Comparison of ENCODE assay signal across 1 cellular context in the genomic region with DNA sequence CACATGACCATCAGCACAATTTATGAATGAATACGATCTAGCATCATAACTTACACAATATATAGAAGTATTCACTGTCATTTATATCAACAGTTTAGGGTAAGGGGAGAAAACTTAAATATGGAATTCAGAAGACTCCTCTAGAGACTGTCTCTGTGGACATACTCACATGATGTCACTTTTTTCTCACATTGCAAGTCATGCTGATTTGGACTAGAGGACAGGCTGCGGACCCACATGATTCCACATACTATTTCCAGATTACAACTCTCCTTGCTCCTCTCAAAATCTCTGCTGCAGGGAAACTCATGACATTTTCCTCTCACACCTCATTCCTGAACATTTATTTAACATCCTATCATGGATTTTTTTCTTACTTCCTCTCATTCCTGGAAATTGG.
TF ChIP-seq lines count a peak whose summit lies in the region.

No MANE protein-coding gene starts in this region.

TF ChIP-seq in K562, 482 proteins besides CTCF, POLR2A, EP300 and RAD21 (continued from another document and continues in another):
- TF ChIP-seq, protein P1, sequence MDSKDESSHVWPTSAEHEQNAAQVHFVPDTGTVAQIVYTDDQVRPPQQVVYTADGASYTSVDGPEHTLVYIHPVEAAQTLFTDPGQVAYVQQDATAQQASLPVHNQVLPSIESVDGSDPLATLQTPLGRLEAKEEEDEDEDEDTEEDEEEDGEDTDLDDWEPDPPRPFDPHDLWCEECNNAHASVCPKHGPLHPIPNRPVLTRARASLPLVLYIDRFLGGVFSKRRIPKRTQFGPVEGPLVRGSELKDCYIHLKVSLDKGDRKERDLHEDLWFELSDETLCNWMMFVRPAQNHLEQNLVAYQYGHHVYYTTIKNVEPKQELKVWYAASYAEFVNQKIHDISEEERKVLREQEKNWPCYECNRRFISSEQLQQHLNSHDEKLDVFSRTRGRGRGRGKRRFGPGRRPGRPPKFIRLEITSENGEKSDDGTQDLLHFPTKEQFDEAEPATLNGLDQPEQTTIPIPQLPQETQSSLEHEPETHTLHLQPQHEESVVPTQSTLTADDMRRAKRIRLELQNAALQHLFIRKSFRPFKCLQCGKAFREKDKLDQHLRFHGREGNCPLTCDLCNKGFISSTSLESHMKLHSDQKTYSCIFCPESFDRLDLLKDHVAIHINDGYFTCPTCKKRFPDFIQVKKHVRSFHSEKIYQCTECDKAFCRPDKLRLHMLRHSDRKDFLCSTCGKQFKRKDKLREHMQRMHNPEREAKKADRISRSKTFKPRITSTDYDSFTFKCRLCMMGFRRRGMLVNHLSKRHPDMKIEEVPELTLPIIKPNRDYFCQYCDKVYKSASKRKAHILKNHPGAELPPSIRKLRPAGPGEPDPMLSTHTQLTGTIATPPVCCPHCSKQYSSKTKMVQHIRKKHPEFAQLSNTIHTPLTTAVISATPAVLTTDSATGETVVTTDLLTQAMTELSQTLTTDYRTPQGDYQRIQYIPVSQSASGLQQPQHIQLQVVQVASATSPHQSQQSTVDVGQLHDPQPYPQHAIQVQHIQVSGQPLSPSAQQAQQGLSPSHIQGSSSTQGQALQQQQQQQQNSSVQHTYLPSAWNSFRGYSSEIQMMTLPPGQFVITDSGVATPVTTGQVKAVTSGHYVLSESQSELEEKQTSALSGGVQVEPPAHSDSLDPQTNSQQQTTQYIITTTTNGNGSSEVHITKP (IDR thresholded peaks at IDR 0.05; ENCODE audit: partially characterized antibody), result peak; percentile 81
- peak; percentile 88 for TF ChIP-seq MAFG (tag; conservative IDR thresholded peaks at IDR 0.05)
- no peak for TF ChIP-seq MED1 (CRISPR knock-in tag; IDR thresholded peaks at IDR 0.05; ENCODE audit: borderline replicate concordance)
- TF ChIP-seq, protein P2, sequence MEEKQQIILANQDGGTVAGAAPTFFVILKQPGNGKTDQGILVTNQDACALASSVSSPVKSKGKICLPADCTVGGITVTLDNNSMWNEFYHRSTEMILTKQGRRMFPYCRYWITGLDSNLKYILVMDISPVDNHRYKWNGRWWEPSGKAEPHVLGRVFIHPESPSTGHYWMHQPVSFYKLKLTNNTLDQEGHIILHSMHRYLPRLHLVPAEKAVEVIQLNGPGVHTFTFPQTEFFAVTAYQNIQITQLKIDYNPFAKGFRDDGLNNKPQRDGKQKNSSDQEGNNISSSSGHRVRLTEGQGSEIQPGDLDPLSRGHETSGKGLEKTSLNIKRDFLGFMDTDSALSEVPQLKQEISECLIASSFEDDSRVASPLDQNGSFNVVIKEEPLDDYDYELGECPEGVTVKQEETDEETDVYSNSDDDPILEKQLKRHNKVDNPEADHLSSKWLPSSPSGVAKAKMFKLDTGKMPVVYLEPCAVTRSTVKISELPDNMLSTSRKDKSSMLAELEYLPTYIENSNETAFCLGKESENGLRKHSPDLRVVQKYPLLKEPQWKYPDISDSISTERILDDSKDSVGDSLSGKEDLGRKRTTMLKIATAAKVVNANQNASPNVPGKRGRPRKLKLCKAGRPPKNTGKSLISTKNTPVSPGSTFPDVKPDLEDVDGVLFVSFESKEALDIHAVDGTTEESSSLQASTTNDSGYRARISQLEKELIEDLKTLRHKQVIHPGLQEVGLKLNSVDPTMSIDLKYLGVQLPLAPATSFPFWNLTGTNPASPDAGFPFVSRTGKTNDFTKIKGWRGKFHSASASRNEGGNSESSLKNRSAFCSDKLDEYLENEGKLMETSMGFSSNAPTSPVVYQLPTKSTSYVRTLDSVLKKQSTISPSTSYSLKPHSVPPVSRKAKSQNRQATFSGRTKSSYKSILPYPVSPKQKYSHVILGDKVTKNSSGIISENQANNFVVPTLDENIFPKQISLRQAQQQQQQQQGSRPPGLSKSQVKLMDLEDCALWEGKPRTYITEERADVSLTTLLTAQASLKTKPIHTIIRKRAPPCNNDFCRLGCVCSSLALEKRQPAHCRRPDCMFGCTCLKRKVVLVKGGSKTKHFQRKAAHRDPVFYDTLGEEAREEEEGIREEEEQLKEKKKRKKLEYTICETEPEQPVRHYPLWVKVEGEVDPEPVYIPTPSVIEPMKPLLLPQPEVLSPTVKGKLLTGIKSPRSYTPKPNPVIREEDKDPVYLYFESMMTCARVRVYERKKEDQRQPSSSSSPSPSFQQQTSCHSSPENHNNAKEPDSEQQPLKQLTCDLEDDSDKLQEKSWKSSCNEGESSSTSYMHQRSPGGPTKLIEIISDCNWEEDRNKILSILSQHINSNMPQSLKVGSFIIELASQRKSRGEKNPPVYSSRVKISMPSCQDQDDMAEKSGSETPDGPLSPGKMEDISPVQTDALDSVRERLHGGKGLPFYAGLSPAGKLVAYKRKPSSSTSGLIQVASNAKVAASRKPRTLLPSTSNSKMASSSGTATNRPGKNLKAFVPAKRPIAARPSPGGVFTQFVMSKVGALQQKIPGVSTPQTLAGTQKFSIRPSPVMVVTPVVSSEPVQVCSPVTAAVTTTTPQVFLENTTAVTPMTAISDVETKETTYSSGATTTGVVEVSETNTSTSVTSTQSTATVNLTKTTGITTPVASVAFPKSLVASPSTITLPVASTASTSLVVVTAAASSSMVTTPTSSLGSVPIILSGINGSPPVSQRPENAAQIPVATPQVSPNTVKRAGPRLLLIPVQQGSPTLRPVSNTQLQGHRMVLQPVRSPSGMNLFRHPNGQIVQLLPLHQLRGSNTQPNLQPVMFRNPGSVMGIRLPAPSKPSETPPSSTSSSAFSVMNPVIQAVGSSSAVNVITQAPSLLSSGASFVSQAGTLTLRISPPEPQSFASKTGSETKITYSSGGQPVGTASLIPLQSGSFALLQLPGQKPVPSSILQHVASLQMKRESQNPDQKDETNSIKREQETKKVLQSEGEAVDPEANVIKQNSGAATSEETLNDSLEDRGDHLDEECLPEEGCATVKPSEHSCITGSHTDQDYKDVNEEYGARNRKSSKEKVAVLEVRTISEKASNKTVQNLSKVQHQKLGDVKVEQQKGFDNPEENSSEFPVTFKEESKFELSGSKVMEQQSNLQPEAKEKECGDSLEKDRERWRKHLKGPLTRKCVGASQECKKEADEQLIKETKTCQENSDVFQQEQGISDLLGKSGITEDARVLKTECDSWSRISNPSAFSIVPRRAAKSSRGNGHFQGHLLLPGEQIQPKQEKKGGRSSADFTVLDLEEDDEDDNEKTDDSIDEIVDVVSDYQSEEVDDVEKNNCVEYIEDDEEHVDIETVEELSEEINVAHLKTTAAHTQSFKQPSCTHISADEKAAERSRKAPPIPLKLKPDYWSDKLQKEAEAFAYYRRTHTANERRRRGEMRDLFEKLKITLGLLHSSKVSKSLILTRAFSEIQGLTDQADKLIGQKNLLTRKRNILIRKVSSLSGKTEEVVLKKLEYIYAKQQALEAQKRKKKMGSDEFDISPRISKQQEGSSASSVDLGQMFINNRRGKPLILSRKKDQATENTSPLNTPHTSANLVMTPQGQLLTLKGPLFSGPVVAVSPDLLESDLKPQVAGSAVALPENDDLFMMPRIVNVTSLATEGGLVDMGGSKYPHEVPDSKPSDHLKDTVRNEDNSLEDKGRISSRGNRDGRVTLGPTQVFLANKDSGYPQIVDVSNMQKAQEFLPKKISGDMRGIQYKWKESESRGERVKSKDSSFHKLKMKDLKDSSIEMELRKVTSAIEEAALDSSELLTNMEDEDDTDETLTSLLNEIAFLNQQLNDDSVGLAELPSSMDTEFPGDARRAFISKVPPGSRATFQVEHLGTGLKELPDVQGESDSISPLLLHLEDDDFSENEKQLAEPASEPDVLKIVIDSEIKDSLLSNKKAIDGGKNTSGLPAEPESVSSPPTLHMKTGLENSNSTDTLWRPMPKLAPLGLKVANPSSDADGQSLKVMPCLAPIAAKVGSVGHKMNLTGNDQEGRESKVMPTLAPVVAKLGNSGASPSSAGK (IDR thresholded peaks at IDR 0.05), result peak; percentile 63
- TF ChIP-seq, protein P3, sequence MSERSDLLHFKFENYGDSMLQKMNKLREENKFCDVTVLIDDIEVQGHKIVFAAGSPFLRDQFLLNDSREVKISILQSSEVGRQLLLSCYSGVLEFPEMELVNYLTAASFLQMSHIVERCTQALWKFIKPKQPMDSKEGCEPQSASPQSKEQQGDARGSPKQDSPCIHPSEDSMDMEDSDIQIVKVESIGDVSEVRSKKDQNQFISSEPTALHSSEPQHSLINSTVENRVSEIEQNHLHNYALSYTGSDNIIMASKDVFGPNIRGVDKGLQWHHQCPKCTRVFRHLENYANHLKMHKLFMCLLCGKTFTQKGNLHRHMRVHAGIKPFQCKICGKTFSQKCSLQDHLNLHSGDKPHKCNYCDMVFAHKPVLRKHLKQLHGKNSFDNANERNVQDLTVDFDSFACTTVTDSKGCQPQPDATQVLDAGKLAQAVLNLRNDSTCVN (CRISPR knock-in tag; IDR thresholded peaks at IDR 0.05), result no peak
- TF ChIP-seq, protein P4, sequence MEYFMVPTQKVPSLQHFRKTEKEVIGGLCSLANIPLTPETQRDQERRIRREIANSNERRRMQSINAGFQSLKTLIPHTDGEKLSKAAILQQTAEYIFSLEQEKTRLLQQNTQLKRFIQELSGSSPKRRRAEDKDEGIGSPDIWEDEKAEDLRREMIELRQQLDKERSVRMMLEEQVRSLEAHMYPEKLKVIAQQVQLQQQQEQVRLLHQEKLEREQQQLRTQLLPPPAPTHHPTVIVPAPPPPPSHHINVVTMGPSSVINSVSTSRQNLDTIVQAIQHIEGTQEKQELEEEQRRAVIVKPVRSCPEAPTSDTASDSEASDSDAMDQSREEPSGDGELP (CRISPR knock-in tag; IDR thresholded peaks at IDR 0.05; ENCODE audit: borderline replicate concordance), result no peak
- TF ChIP-seq SREBF2 (CRISPR knock-in tag; IDR thresholded peaks at IDR 0.05), result no peak
- no peak for TF ChIP-seq ZNF785 (CRISPR knock-in tag; IDR thresholded peaks at IDR 0.05)
- TF ChIP-seq HNRNPH1 (optimal IDR thresholded peaks at IDR 0.05; ENCODE audit: low read depth, low read length), result no peak
- TF ChIP-seq KDM5B (IDR thresholded peaks at IDR 0.05; ENCODE audit: insufficient replicate concordance, low read depth, low read length), result no peak
- TF ChIP-seq ZNF316 (IDR thresholded peaks at IDR 0.05), result peak; percentile 83
- TF ChIP-seq ZNF707 (CRISPR knock-in tag; conservative IDR thresholded peaks at IDR 0.05), result no peak
- TF ChIP-seq, protein P5, sequence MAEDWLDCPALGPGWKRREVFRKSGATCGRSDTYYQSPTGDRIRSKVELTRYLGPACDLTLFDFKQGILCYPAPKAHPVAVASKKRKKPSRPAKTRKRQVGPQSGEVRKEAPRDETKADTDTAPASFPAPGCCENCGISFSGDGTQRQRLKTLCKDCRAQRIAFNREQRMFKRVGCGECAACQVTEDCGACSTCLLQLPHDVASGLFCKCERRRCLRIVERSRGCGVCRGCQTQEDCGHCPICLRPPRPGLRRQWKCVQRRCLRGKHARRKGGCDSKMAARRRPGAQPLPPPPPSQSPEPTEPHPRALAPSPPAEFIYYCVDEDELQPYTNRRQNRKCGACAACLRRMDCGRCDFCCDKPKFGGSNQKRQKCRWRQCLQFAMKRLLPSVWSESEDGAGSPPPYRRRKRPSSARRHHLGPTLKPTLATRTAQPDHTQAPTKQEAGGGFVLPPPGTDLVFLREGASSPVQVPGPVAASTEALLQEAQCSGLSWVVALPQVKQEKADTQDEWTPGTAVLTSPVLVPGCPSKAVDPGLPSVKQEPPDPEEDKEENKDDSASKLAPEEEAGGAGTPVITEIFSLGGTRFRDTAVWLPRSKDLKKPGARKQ (CRISPR knock-in tag; IDR thresholded peaks at IDR 0.05), result no peak
- TF ChIP-seq, protein P6, sequence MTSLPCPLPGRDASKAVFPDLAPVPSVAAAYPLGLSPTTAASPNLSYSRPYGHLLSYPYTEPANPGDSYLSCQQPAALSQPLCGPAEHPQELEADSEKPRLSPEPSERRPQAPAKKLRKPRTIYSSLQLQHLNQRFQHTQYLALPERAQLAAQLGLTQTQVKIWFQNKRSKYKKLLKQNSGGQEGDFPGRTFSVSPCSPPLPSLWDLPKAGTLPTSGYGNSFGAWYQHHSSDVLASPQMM (CRISPR knock-in tag; IDR thresholded peaks at IDR 0.05), result no peak
- no peak for TF ChIP-seq DDX20 (tag; IDR thresholded peaks at IDR 0.05; ENCODE audit: low read depth)
- TF ChIP-seq NFE2 (IDR thresholded peaks at IDR 0.05; ENCODE audit: low read depth), result peak; percentile 85
- TF ChIP-seq, protein P7, sequence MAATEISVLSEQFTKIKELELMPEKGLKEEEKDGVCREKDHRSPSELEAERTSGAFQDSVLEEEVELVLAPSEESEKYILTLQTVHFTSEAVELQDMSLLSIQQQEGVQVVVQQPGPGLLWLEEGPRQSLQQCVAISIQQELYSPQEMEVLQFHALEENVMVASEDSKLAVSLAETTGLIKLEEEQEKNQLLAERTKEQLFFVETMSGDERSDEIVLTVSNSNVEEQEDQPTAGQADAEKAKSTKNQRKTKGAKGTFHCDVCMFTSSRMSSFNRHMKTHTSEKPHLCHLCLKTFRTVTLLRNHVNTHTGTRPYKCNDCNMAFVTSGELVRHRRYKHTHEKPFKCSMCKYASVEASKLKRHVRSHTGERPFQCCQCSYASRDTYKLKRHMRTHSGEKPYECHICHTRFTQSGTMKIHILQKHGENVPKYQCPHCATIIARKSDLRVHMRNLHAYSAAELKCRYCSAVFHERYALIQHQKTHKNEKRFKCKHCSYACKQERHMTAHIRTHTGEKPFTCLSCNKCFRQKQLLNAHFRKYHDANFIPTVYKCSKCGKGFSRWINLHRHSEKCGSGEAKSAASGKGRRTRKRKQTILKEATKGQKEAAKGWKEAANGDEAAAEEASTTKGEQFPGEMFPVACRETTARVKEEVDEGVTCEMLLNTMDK (IDR thresholded peaks at IDR 0.05; ENCODE audit: borderline replicate concordance, insufficient read depth, low read depth, low read length, poor library complexity, severe bottlenecking), result no peak
- TF ChIP-seq CTBP1 (IDR thresholded peaks at IDR 0.05; ENCODE audit: borderline replicate concordance), result no peak
- TF ChIP-seq SUPT5H (IDR thresholded peaks at IDR 0.05), result no peak
- TF ChIP-seq HNRNPLL (IDR thresholded peaks at IDR 0.05; ENCODE audit: low read depth, low read length, poor library complexity, severe bottlenecking), result no peak
- TF ChIP-seq, protein P8, sequence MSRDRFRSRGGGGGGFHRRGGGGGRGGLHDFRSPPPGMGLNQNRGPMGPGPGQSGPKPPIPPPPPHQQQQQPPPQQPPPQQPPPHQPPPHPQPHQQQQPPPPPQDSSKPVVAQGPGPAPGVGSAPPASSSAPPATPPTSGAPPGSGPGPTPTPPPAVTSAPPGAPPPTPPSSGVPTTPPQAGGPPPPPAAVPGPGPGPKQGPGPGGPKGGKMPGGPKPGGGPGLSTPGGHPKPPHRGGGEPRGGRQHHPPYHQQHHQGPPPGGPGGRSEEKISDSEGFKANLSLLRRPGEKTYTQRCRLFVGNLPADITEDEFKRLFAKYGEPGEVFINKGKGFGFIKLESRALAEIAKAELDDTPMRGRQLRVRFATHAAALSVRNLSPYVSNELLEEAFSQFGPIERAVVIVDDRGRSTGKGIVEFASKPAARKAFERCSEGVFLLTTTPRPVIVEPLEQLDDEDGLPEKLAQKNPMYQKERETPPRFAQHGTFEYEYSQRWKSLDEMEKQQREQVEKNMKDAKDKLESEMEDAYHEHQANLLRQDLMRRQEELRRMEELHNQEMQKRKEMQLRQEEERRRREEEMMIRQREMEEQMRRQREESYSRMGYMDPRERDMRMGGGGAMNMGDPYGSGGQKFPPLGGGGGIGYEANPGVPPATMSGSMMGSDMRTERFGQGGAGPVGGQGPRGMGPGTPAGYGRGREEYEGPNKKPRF (IDR thresholded peaks at IDR 0.05; ENCODE audit: low read depth, low read length), result no peak
- TF ChIP-seq, protein P9, sequence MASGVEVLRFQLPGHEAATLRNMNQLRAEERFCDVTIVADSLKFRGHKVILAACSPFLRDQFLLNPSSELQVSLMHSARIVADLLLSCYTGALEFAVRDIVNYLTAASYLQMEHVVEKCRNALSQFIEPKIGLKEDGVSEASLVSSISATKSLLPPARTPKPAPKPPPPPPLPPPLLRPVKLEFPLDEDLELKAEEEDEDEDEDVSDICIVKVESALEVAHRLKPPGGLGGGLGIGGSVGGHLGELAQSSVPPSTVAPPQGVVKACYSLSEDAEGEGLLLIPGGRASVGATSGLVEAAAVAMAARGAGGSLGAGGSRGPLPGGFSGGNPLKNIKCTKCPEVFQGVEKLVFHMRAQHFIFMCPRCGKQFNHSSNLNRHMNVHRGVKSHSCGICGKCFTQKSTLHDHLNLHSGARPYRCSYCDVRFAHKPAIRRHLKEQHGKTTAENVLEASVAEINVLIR (CRISPR knock-in tag; IDR thresholded peaks at IDR 0.05), result no peak
- no peak for TF ChIP-seq YBX1 (IDR thresholded peaks at IDR 0.05)
